8 cellular contexts compared by ENCODE assay signal in genomic region chr7:158955146-158955870, GRCh38.
"Had no signal": no experiment of that assay in that cellular context is flagged by ENCODE, and none has a peak within 500 bp of the region (broad histone marks: within the 10 kb centered on the region; RNA-seq: fewer than 3 reads in every experiment).

No MANE protein-coding gene starts in this region.

- DNase-seq: activated CD4-positive, CD25-positive, alpha-beta regulatory T cell treated with anti-CD3 and anti-CD28 coated beads, Interleukin-2, amount 50 U/mL, for 72 hours; activated naive CD8-positive, alpha-beta T cell treated with anti-CD3 and anti-CD28 coated beads for 36 hours; brain microvascular endothelial cell; cortex of kidney; effector CD4-positive, alpha-beta T cell; esophagus squamous epithelium; glutamatergic neuron; T1000 had no signal
